In the genomic region with DNA sequence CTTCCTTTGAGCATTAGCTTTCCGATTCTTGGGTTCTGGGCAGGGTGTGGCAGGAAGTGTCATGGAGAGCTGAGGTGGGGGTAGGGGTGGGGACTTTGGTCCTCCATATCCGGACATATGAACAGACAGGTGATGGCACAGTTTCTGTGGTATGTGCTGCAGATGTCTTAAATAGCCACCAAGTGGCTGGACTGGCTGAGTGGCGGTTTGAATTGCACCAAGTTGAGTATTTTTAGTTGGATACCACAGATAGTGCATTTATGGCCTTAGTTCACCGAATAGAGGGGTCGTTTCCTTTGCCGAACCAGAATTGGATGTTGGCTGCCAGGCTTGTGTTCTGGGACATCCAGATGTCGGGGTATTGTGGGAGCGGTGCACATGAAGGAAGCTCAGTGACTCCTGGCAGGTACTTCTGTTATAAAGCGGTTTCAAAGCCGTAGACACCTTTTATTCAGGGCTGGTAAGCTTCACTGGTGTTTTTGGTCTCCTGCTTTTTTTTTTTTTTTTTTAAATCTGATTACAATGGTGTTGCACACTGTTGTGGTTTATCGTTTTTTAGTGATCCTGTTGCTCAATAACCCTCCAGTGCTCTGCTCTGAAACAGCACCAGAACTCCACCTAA, we compare ENCODE assay signal across 9 cellular contexts. TPM values are rescaled to one million over a fixed set of nuclear protein-coding genes. Genes with fewer than 3 reads are reported as not detected.
DNase-seq lines count a peak whose midpoint lies in the region; ATAC-seq and TF ChIP-seq lines count a peak whose summit lies in the region.
"Had no signal": no experiment of that assay in that cellular context is flagged by ENCODE, and none has a peak within 500 bp of the region (broad histone marks: within the 10 kb centered on the region; RNA-seq: fewer than 3 reads in every experiment).

No MANE protein-coding gene starts in this region.

- ATAC-seq in CD8-positive, alpha-beta T cell, result peak; percentile 51
- ATAC-seq in GM19397 (IDR thresholded peaks at IDR 0.05; ENCODE audit: unreplicated experiment) (peak; percentile 66), HG03442 (IDR thresholded peaks at IDR 0.05; ENCODE audit: unreplicated experiment) (peak; percentile 52), psoas muscle (no peak), sciatic nerve (no peak)
- no peak for ATAC-seq in activated T-cell treated with anti-CD3 and anti-CD28 coated beads, Interleukin-2, amount 50 U/mL, for 4 hours

- DNase-seq in CD8-positive, alpha-beta T cell, result peak in 6 of 7 experiments; percentile 34 to 73 (median 56)
- peak; percentile 38 for DNase-seq in activated T-cell treated with anti-CD3 and anti-CD28 coated beads, Interleukin-2, amount 50 U/mL, for 4 hours
- DNase-seq in transverse colon (peak; percentile 70), DMS79 treated with DMSO at 0.1 percent for 48 hours (lab: John Stamatoyannopoulos, UW) (no peak), psoas muscle (no peak), sciatic nerve (ENCODE audit: low spot score) (no peak)
- DNase-seq: right lobe of liver had no signal

- H3K4me3 ChIP-seq in CD8-positive, alpha-beta T cell (ENCODE audit: low read depth, low read length), result peak overlapping the region; percentile 41
- H3K4me3 ChIP-seq in transverse colon (no peak overlapping the region), psoas muscle (no peak overlapping the region)
- H3K4me3 ChIP-seq: right lobe of liver had no signal

- WGBS in transverse colon (ENCODE audit: low coverage in 1 of 2), 2 donors, result 64 to 66% methylated on average over 9 to 11 of the region's 11 CpGs
- 88 to 92% (median 89%) methylated on average over 11 of the region's 11 CpGs for WGBS in psoas muscle, 3 donors

- TF ChIP-seq POLR2A in transverse colon (IDR thresholded peaks at IDR 0.05), result no peak

- CTCF ChIA-PET in CD8-positive, alpha-beta T cell (lab: Charles Lee), result interaction anchor here (0.7 to 2.7 kb wide), 12 partner anchors 10 to 353 kb away, joined by 3 to 18 read pairs (median 4); a partner anchor contains a TSS

- peak overlapping the region; percentile 94 for H3K27ac Mint-ChIP-seq in CD8-positive, alpha-beta T cell

- H3K9me3 Mint-ChIP-seq in CD8-positive, alpha-beta T cell, result no peaks in the 10 kb centered on the region
- no peaks in the 10 kb centered on the region for H3K9me3 Mint-ChIP-seq in activated T-cell treated with anti-CD3 and anti-CD28 coated beads, Interleukin-2, amount 50 U/mL, for 4 hours

- no peaks in the 10 kb centered on the region for H3K9me3 ChIP-seq in CD8-positive, alpha-beta T cell (ENCODE audit: low read length)
- no peaks in the 10 kb centered on the region for H3K9me3 ChIP-seq in transverse colon
- H3K9me3 ChIP-seq in psoas muscle, result no peaks in the 10 kb centered on the region
- H3K9me3 ChIP-seq: right lobe of liver had no signal

- TF ChIP-seq CTCF in CD8-positive, alpha-beta T cell (IDR thresholded peaks at IDR 0.05), result no peak
- TF ChIP-seq CTCF in transverse colon (IDR thresholded peaks at IDR 0.05) (no peak), psoas muscle (IDR thresholded peaks at IDR 0.05) (no peak)

- peak overlapping the region; percentile 75 for H3K4me3 Mint-ChIP-seq in CD8-positive, alpha-beta T cell
- H3K4me3 Mint-ChIP-seq in activated T-cell treated with anti-CD3 and anti-CD28 coated beads, Interleukin-2, amount 50 U/mL, for 4 hours, result peak overlapping the region; percentile 76

- H3K27me3 ChIP-seq in CD8-positive, alpha-beta T cell (ENCODE audit: insufficient read depth, low read length), result no peaks in the 10 kb centered on the region
- H3K27me3 ChIP-seq in transverse colon (no peaks in the 10 kb centered on the region), psoas muscle (ENCODE audit: insufficient read depth in 3 of 3, low read length in 2 of 3) (peaks cover 0 to 4% (median 0%) of the 10 kb centered on the region in 3 donors)
- H3K27me3 ChIP-seq: right lobe of liver had no signal

- POLR2A ChIA-PET in CD8-positive, alpha-beta T cell (lab: Charles Lee), result interaction anchor here (0.6 to 4.3 kb wide), 19 partner anchors 11 to 270 kb away, joined by 3 to 22 read pairs (median 4); a partner anchor contains a TSS

- H3K36me3 ChIP-seq in CD8-positive, alpha-beta T cell (ENCODE audit: insufficient read depth, low read length), result no peaks in the 10 kb centered on the region
- H3K36me3 ChIP-seq in transverse colon (no peaks in the 10 kb centered on the region), psoas muscle (ENCODE audit: insufficient read depth in 1 of 2, low read depth in 1 of 2) (no peaks in the 10 kb centered on the region)
- H3K36me3 ChIP-seq: right lobe of liver had no signal

- intact Hi-C loops in CD8-positive, alpha-beta T cell (cut with DNase I, micrococcal nuclease), result loop anchor here in 1 of 2 experiments (1.0 to 5.0 kb wide), 4 partner anchors 7 to 72 kb away; no protein-coding TSS in a partner anchor
- intact Hi-C loops in transverse colon (cut with DNase I; ENCODE audit: low total_unique reads), result no loop called here
- intact Hi-C loops in psoas muscle (cut with DNase I), result no loop called here
- intact Hi-C loops in sciatic nerve (cut with DNase I), result no loop called here

- in situ Hi-C loops in transverse colon (cut with MboI; ENCODE audit: low pct_ligation_motif_present in 1 of 4, low pct_unique_long_range_greater_than_20kb in 1 of 4, low sequenced_read_pairs in 3 of 4), result no loop called here

- peaks cover 14% of the 10 kb centered on the region for H3K36me3 Mint-ChIP-seq in CD8-positive, alpha-beta T cell
- H3K36me3 Mint-ChIP-seq in activated T-cell treated with anti-CD3 and anti-CD28 coated beads, Interleukin-2, amount 50 U/mL, for 4 hours (ENCODE audit: insufficient read depth), result peaks cover 25% of the 10 kb centered on the region

- peaks cover 94% of the 10 kb centered on the region for H3K4me1 Mint-ChIP-seq in CD8-positive, alpha-beta T cell (ENCODE audit: low read depth)
- peaks cover 96% of the 10 kb centered on the region for H3K4me1 Mint-ChIP-seq in activated T-cell treated with anti-CD3 and anti-CD28 coated beads, Interleukin-2, amount 50 U/mL, for 4 hours (ENCODE audit: low read depth)

- H3K27me3 Mint-ChIP-seq in CD8-positive, alpha-beta T cell (ENCODE audit: low read depth), result no peaks in the 10 kb centered on the region
- H3K27me3 Mint-ChIP-seq in activated T-cell treated with anti-CD3 and anti-CD28 coated beads, Interleukin-2, amount 50 U/mL, for 4 hours (ENCODE audit: low read depth), result no peaks in the 10 kb centered on the region

- peaks cover 96% of the 10 kb centered on the region for H3K4me1 ChIP-seq in CD8-positive, alpha-beta T cell (ENCODE audit: insufficient read depth, low read length)
- H3K4me1 ChIP-seq in transverse colon (peaks cover 14 to 70% (median 22%) of the 10 kb centered on the region in 4 donors), psoas muscle (no peaks in the 10 kb centered on the region)
- H3K4me1 ChIP-seq: right lobe of liver had no signal

- TF ChIP-seq EP300 in transverse colon (IDR thresholded peaks at IDR 0.05; ENCODE audit: low read depth), result no peak

- peak overlapping the region; percentile 8 for H3K27ac ChIP-seq in CD8-positive, alpha-beta T cell (ENCODE audit: low read depth, low read length)
- H3K27ac ChIP-seq in transverse colon, result peak overlapping the region; percentile 15 to 74 (median 58)
- no peak overlapping the region for H3K27ac ChIP-seq in psoas muscle
- H3K27ac ChIP-seq: right lobe of liver had no signal

RNA-seq across cellular contexts. Expression of a gene that starts 15.1 kb away (rescaled TPM):
- total RNA-seq in CD8-positive, alpha-beta T cell, result 10 to 100 TPM; 62.3 to 63.0 TPM
- 100 to 1,000 TPM; 275 to 314 (median 282) TPM for total RNA-seq in activated T-cell treated with anti-CD3 and anti-CD28 coated beads, Interleukin-2, amount 50 U/mL, for 4 hours
- total RNA-seq in transverse colon (10 to 100 TPM in 3 of 4 donors, 1 to 10 TPM in 1; 9.8 to 28.1 (median 22.5) TPM), psoas muscle (1 to 10 TPM in 3 of 4 donors, under 1 TPM in 1; 0.73 to 2.5 (median 2.1) TPM), sciatic nerve (14.6 TPM)
- polyA plus RNA-seq in psoas muscle, result 1 to 10 TPM; 1.2 to 1.6 (median 1.5) TPM

Comparison
In these comparisons a context has a peak if more than half of its experiments do, and no peak if none do; other contexts are left out.
1. ATAC-seq: peak in CD8-positive, alpha-beta T cell (single experiment), GM19397 (single experiment) and HG03442 (single experiment); none in activated T-cell treated with anti-CD3 and anti-CD28 coated beads, Interleukin-2, amount 50 U/mL, for 4 hours (0 of 2), psoas muscle (0 of 4) and sciatic nerve (single experiment).
2. DNase-seq: peak in CD8-positive, alpha-beta T cell (6 of 7), activated T-cell treated with anti-CD3 and anti-CD28 coated beads, Interleukin-2, amount 50 U/mL, for 4 hours (single experiment) and transverse colon (single experiment); none in DMS79 treated with DMSO at 0.1 percent for 48 hours (single experiment), psoas muscle (0 of 2) and sciatic nerve (single experiment).
3. RNA of a gene that starts 15.1 kb away (total RNA-seq): 275 to 314 TPM in activated T-cell treated with anti-CD3 and anti-CD28 coated beads, Interleukin-2, amount 50 U/mL, for 4 hours; 62.3 to 63.0 TPM in CD8-positive, alpha-beta T cell, 9.8 to 28.1 TPM in transverse colon, 14.6 TPM in sciatic nerve (single experiment) and 0.73 to 2.5 TPM in psoas muscle; every median in the first group is over 4 times any median in the second.